Comparison of ENCODE assay signal across 30 cellular contexts in the genomic region with DNA sequence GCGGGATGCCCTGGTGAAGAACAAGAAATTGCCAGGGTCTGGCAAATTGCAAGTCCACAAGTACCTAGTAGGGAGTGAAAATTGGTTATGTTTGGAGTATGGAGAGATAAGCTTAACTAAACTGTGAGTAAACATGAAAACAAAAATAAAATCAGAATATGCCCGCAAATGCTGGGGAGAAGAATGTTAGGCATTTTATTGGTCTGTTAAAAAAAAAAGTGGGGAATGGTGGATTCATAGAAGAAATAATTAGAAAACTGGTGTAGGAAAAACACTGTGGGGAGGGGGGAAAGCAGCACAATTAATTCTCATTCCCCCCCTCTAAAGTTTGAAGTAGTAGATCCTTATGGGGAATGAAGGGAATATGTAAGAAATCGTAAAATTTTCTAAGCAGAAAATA.
"Had no signal": no experiment of that assay in that cellular context is flagged by ENCODE, and none has a peak within 500 bp of the region (broad histone marks: within the 10 kb centered on the region; RNA-seq: fewer than 3 reads in every experiment).

No MANE protein-coding gene starts in this region.

- ATAC-seq: naive thymus-derived CD4-positive, alpha-beta T cell; natural killer cell; psoas muscle; right cardiac atrium; right lobe of liver; stimulated activated memory B cell treated with anti-CD40 and anti-IgM and Interleukin-4, amounts not matched to agents 10 μg/mL and 1 μg/mL and 100 μg/mL, for 72 hours; stimulated activated naive CD8-positive, alpha-beta T cell treated with anti-CD3 and anti-CD28 coated beads, Interleukin-15, amount 100 ng/mL, for 72 hours; stimulated activated naive CD8-positive, alpha-beta T cell treated with anti-CD3 and anti-CD28 coated beads, Interleukin-15, Interleukin-2, amounts not matched to agents 100 U/mL and 50 U/mL, for 24 hours; upper lobe of right lung had no signal

- H3K27ac Mint-ChIP-seq: naive thymus-derived CD4-positive, alpha-beta T cell; natural killer cell; nephron; progenitor cell of endocrine pancreas; stimulated activated memory B cell treated with anti-CD40 and anti-IgM and Interleukin-4, amounts not matched to agents 10 μg/mL and 1 μg/mL and 100 μg/mL, for 72 hours; stimulated activated naive CD8-positive, alpha-beta T cell treated with anti-CD3 and anti-CD28 coated beads, Interleukin-15, amount 100 ng/mL, for 72 hours; type B pancreatic cell had no signal

- DNase-seq: naive thymus-derived CD4-positive, alpha-beta T cell; natural killer cell; occipital lobe; ovary; posterior cingulate gyrus; psoas muscle; right cardiac atrium; right lobe of liver; sigmoid colon; small intestine; stimulated activated CD4-positive, alpha-beta T cell treated with anti-CD3 and anti-CD28 coated beads, Interleukin-15, amount 100 ng/mL, for 24 hours; stimulated activated CD4-positive, alpha-beta T cell treated with anti-CD3 and anti-CD28 coated beads, Interleukin-2, amount 100 ng/mL, for 24 hours; stimulated activated CD4-positive, alpha-beta T cell treated with anti-CD3 and anti-CD28 coated beads, Interleukin-4, amount 100 ng/mL, for 1 hour; stimulated activated CD4-positive, alpha-beta T cell treated with anti-CD3 and anti-CD28 coated beads, Interleukin-4, amount 100 ng/mL, for 4 hours; stimulated activated CD8-positive, alpha-beta memory T cell treated with anti-CD3 and anti-CD28 coated beads, Interleukin-4, amount 100 ng/mL, for 48 hours; stimulated activated naive CD4-positive, alpha-beta T cell; stimulated activated naive CD8-positive, alpha-beta T cell treated with anti-CD3 and anti-CD28 coated beads, Interleukin-15, amount 100 ng/mL, for 72 hours; stimulated activated naive CD8-positive, alpha-beta T cell treated with anti-CD3 and anti-CD28 coated beads, Interleukin-15, Interleukin-2, amounts not matched to agents 100 U/mL and 50 U/mL, for 24 hours; substantia nigra; testis; tibial artery; transverse colon; upper lobe of right lung; uterus had no signal

- H3K36me3 ChIP-seq: ovary, right lobe of liver, sigmoid colon, suprapubic skin, tibial artery, transverse colon, upper lobe of right lung, uterus had no signal

- H3K27ac ChIP-seq: ovary, parathyroid adenoma, psoas muscle, right lobe of liver, sigmoid colon, suprapubic skin, testis, tibial artery, transverse colon, upper lobe of right lung, uterus had no signal

- H3K36me3 Mint-ChIP-seq: natural killer cell; stimulated activated memory B cell treated with anti-CD40 and anti-IgM and Interleukin-4, amounts not matched to agents 10 μg/mL and 1 μg/mL and 100 μg/mL, for 72 hours; type B pancreatic cell had no signal

- H3K4me3 Mint-ChIP-seq: naive thymus-derived CD4-positive, alpha-beta T cell; natural killer cell; nephron; stimulated activated memory B cell treated with anti-CD40 and anti-IgM and Interleukin-4, amounts not matched to agents 10 μg/mL and 1 μg/mL and 100 μg/mL, for 72 hours; stimulated activated naive CD8-positive, alpha-beta T cell treated with anti-CD3 and anti-CD28 coated beads, Interleukin-15, amount 100 ng/mL, for 72 hours; type B pancreatic cell had no signal

- H2AFZ ChIP-seq: parathyroid adenoma had no signal

- H3K4me3 ChIP-seq: ovary, psoas muscle, right lobe of liver, sigmoid colon, suprapubic skin, testis, tibial artery, transverse colon, upper lobe of right lung, uterus had no signal

- H3K4me1 ChIP-seq: parathyroid adenoma had no signal

- H3K9me3 ChIP-seq: ovary, psoas muscle, right lobe of liver, sigmoid colon, suprapubic skin, testis, tibial artery, transverse colon, upper lobe of right lung, uterus had no signal

- H3K9me3 Mint-ChIP-seq: naive thymus-derived CD4-positive, alpha-beta T cell; natural killer cell; nephron; stimulated activated memory B cell treated with anti-CD40 and anti-IgM and Interleukin-4, amounts not matched to agents 10 μg/mL and 1 μg/mL and 100 μg/mL, for 72 hours; type B pancreatic cell had no signal

- FAIRE-seq: small intestine had no signal

- H3K9ac ChIP-seq: parathyroid adenoma had no signal

- H3K27me3 ChIP-seq: ovary, right lobe of liver, testis had no signal
